In the genomic region with DNA sequence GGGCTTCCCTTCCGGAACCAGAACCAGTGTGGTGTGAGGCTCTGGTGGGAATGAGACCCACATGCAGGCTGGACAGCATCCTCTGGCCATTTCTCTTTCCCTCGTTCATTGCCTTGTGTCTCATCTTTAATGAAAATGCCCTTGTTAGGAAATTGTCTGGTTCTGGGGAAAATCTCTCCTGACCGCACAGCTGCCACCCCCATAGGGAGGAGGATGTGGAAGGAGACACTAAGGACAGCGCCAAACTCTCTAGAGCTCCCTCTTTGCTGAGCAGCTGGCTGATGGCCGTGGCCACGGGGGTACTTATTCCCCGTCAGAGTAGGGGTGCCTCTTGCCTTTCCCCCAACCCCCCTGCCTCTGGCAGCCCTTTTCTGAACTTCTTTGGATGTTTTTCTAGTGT, we compare ENCODE assay signal across 18 cellular contexts.
A peak's percentile ranks its signal among the peaks of the same experiment; 100 is the strongest.
DNase-seq lines count a peak whose midpoint lies in the region; ATAC-seq and TF ChIP-seq lines count a peak whose summit lies in the region.
"Had no signal": no experiment of that assay in that cellular context is flagged by ENCODE, and none has a peak within 500 bp of the region (broad histone marks: within the 10 kb centered on the region; RNA-seq: fewer than 3 reads in every experiment).

No MANE protein-coding gene starts in this region.

- H3K9me3 ChIP-seq in heart right ventricle = no peaks in the 10 kb centered on the region
- no peaks in the 10 kb centered on the region for H3K9me3 ChIP-seq in sigmoid colon
- no peaks in the 10 kb centered on the region for H3K9me3 ChIP-seq in ovary
- H3K9me3 ChIP-seq: gastrocnemius medialis, neutrophil had no signal

- H3K27me3 ChIP-seq in heart right ventricle (no peaks in the 10 kb centered on the region), sigmoid colon (no peaks in the 10 kb centered on the region), ovary (no peaks in the 10 kb centered on the region)
- H3K27me3 ChIP-seq: gastrocnemius medialis, neutrophil had no signal

- H3K4me3 ChIP-seq in AG10803 (ENCODE audit: low read length) (no peak overlapping the region; the same call in 1 of the 2 replicates), heart right ventricle (no peak overlapping the region), sigmoid colon (no peak overlapping the region), ovary (no peak overlapping the region)
- H3K4me3 ChIP-seq: gastrocnemius medialis had no signal

- TF ChIP-seq POLR2A in sigmoid colon (IDR thresholded peaks at IDR 0.05) (no peak), ovary (IDR thresholded peaks at IDR 0.05) (no peak)

- H3K27ac ChIP-seq in heart right ventricle (peak overlapping the region in 7 of 10 donors; percentile 34 to 59 (median 49)), sigmoid colon (peak overlapping the region in 1 of 4 donors; percentile 4), ovary (no peak overlapping the region)
- H3K27ac ChIP-seq: epithelial cell of prostate, neutrophil had no signal

- H3K36me3 ChIP-seq in heart right ventricle = no peaks in the 10 kb centered on the region
- H3K36me3 ChIP-seq in sigmoid colon = no peaks in the 10 kb centered on the region
- H3K36me3 ChIP-seq in ovary = no peaks in the 10 kb centered on the region
- H3K36me3 ChIP-seq: gastrocnemius medialis, neutrophil had no signal

- peak; percentile 14; the same call in 1 of the 2 replicates for TF ChIP-seq CTCF in AG10803 (conservative IDR thresholded peaks at IDR 0.05; ENCODE audit: low read length)
- no peak for TF ChIP-seq CTCF in heart right ventricle (IDR thresholded peaks at IDR 0.05)
- TF ChIP-seq CTCF in sigmoid colon (IDR thresholded peaks at IDR 0.05) = no peak
- TF ChIP-seq CTCF in ovary (IDR thresholded peaks at IDR 0.05) = no peak

- DNase-seq in AG10803 (ENCODE audit: low read depth) = peak; percentile 70
- peak; percentile 81 for DNase-seq in RPMI7951 (ENCODE audit: low read depth)
- DNase-seq in heart right ventricle = no peak
- DNase-seq in sigmoid colon = peak; percentile 55
- no peak for DNase-seq in ovary
- no peak for DNase-seq in mucosa of gallbladder (ENCODE audit: low spot score)
- DNase-seq in NCI-H1417 treated with DMSO at 0.1 percent for 48 hours (lab: John Stamatoyannopoulos, UW) = no peak
- DNase-seq: activated CD8-positive, alpha-beta memory T cell treated with anti-CD3 and anti-CD28 coated beads, Interleukin-2, amount 10 ng/mL, durations not matched to agents 7 days and 5 days; DMS153; gastrocnemius medialis; NCI-H2081; retina; stimulated activated CD4-positive, alpha-beta T cell treated with anti-CD3 and anti-CD28 coated beads, Interleukin-2, amount 100 ng/mL, for 24 hours; stimulated activated naive CD8-positive, alpha-beta T cell treated with anti-CD3 and anti-CD28 coated beads, Interleukin-15, Interleukin-2, amounts not matched to agents 100 U/mL and 50 U/mL, for 24 hours had no signal

- intact Hi-C loops in heart right ventricle (cut with DNase I) = loop anchor here in 1 of 10 donors (10.0 kb wide), 1 partner anchor 182 kb away; no protein-coding TSS in a partner anchor
- intact Hi-C loops in sigmoid colon (cut with DNase I) = no loop called here
- intact Hi-C loops in ovary (cut with DNase I) = no loop called here

- ATAC-seq in heart right ventricle (peak; percentile 36 to 69 (median 46)), HG03159 (IDR thresholded peaks at IDR 0.05; ENCODE audit: unreplicated experiment) (no peak)
- ATAC-seq: activated CD8-positive, alpha-beta memory T cell treated with anti-CD3 and anti-CD28 coated beads, Interleukin-2, amount 10 ng/mL, durations not matched to agents 7 days and 5 days; gastrocnemius medialis; HCT116; stimulated activated naive CD8-positive, alpha-beta T cell treated with anti-CD3 and anti-CD28 coated beads, Interleukin-15, Interleukin-2, amounts not matched to agents 100 U/mL and 50 U/mL, for 24 hours had no signal

- WGBS in heart right ventricle, 2 donors = 49% methylated on average over 7 of the region's 7 CpGs
- 82 to 83% methylated on average over 7 of the region's 7 CpGs for WGBS in sigmoid colon, 2 donors
- WGBS in ovary, 3 donors = 54 to 58% (median 56%) methylated on average over 7 of the region's 7 CpGs

- TF ChIP-seq EP300 in sigmoid colon (IDR thresholded peaks at IDR 0.05) = no peak
- no peak for TF ChIP-seq EP300 in ovary (IDR thresholded peaks at IDR 0.05)

- H3K4me1 ChIP-seq in heart right ventricle (peaks cover 0 to 55% (median 32%) of the 10 kb centered on the region in 9 donors), sigmoid colon (peaks cover 0 to 15% (median 6%) of the 10 kb centered on the region in 4 donors), ovary (ENCODE audit: insufficient read depth) (peaks cover 1% of the 10 kb centered on the region)

Comparison
In these comparisons a context has a peak if more than half of its experiments do, and no peak if none do; other contexts are left out.
1. DNase-seq: peak in AG10803 (single experiment), RPMI7951 (single experiment) and sigmoid colon (single experiment); none in heart right ventricle (0 of 2), ovary (0 of 5), mucosa of gallbladder (single experiment) and NCI-H1417 treated with DMSO at 0.1 percent for 48 hours (single experiment).
2. H3K27ac ChIP-seq: peak in heart right ventricle (7 of 10); none in ovary (0 of 2).